ENCODE assay signal across 19 cellular contexts in genomic region chr9:131887680-131888079, GRCh38.
DNase-seq lines count a peak whose midpoint lies in the region; ATAC-seq and TF ChIP-seq lines count a peak whose summit lies in the region.
"Had no signal": no experiment of that assay in that cellular context is flagged by ENCODE, and none has a peak within 500 bp of the region (broad histone marks: within the 10 kb centered on the region; RNA-seq: fewer than 3 reads in every experiment).

No MANE protein-coding gene starts in this region.

- peaks cover 8% of the 10 kb centered on the region for H3K36me3 Mint-ChIP-seq in endodermal cell (ENCODE audit: low read depth)

- H3K4me1 ChIP-seq in MM.1S (ENCODE audit: low read length) (peaks cover 17% of the 10 kb centered on the region), endodermal cell (ENCODE audit: control insufficient read depth, insufficient read depth, low read length) (no peaks in the 10 kb centered on the region), upper lobe of right lung (peaks cover 5% of the 10 kb centered on the region), smooth muscle cell (ENCODE audit: low read depth) (no peaks in the 10 kb centered on the region)

- H2AFZ ChIP-seq in MM.1S (ENCODE audit: low read length) (no peak overlapping the region), smooth muscle cell (ENCODE audit: low read depth) (no peak overlapping the region)
- H2AFZ ChIP-seq: PC-9 had no signal

- H3K27ac Mint-ChIP-seq in endodermal cell, result peak overlapping the region; percentile 2

- H3K9ac ChIP-seq in MM.1S (ENCODE audit: low read length) (no peak overlapping the region), endodermal cell (ENCODE audit: extremely low read depth, low read length, poor library complexity, severe bottlenecking) (no peak overlapping the region), smooth muscle cell (ENCODE audit: low read depth) (no peak overlapping the region)

- H3F3A ChIP-seq in MM.1S (ENCODE audit: insufficient read depth, low read length) (peaks cover 11% of the 10 kb centered on the region; the same call in 1 of the 2 replicates), smooth muscle cell (ENCODE audit: low read depth) (no peaks in the 10 kb centered on the region)

- no peak overlapping the region for H3K4me3 Mint-ChIP-seq in endodermal cell

- 93 to 100% methylated on average over 2 of the region's 2 CpGs for WGBS in endodermal cell (ENCODE audit: insufficient coverage in 1 of 2, insufficient read length in 1 of 2), 2 experiments
- WGBS in smooth muscle cell (ENCODE audit: low lambda C conversion rate), result 72% methylated on average over 2 of the region's 2 CpGs

- no peaks in the 10 kb centered on the region for H3K27me3 Mint-ChIP-seq in endodermal cell (ENCODE audit: insufficient read depth)

- peak; percentile 28 for DNase-seq in DMS79 treated with DMSO at 0.1 percent for 48 hours (lab: John Stamatoyannopoulos, UW)
- no peak for DNase-seq in DMS79 (lab: John Stamatoyannopoulos, UW)
- DNase-seq in MM.1S, result peak; percentile 87
- DNase-seq in endodermal cell, result no peak
- no peak for DNase-seq in upper lobe of right lung
- no peak for DNase-seq in epidermal melanocyte (ENCODE audit: insufficient read length, low spot score)
- no peak for DNase-seq in smooth muscle cell (lab: John Stamatoyannopoulos, UW; ENCODE audit: unreplicated experiment)
- DNase-seq: AML-193, COR-L47, DMS 273 treated with DMSO at 0.1 percent for 48 hours, NCI-H1436 treated with DMSO at 0.1 percent for 48 hours, NCI-H2081, NCI-H748 treated with DMSO at 0.1 percent for 48 hours, PC-9, SIG-M5 had no signal

- no peaks in the 10 kb centered on the region for H3K79me2 ChIP-seq in MM.1S (ENCODE audit: low read length)
- no peaks in the 10 kb centered on the region for H3K79me2 ChIP-seq in smooth muscle cell (ENCODE audit: low read depth)

- TF ChIP-seq CTCF in MM.1S (IDR thresholded peaks at IDR 0.05; ENCODE audit: low read length) (no peak), endodermal cell (conservative IDR thresholded peaks at IDR 0.05) (no peak), upper lobe of right lung (IDR thresholded peaks at IDR 0.05) (no peak), smooth muscle cell (IDR thresholded peaks at IDR 0.05; ENCODE audit: borderline replicate concordance, insufficient read depth, poor library complexity, severe bottlenecking) (no peak)

- no peaks in the 10 kb centered on the region for H3K9me3 ChIP-seq in MM.1S (replicated peaks; ENCODE audit: insufficient read depth, low read length)
- no peaks in the 10 kb centered on the region for H3K9me3 ChIP-seq in endodermal cell (ENCODE audit: control insufficient read depth, low read length)
- no peaks in the 10 kb centered on the region for H3K9me3 ChIP-seq in upper lobe of right lung
- no peaks in the 10 kb centered on the region for H3K9me3 ChIP-seq in smooth muscle cell (replicated peaks; ENCODE audit: low read depth)

- H3K4me3 ChIP-seq in MM.1S (ENCODE audit: low read length) (no peak overlapping the region), endodermal cell (ENCODE audit: low read length) (no peak overlapping the region), upper lobe of right lung (no peak overlapping the region), smooth muscle cell (no peak overlapping the region)
- H3K4me3 ChIP-seq: PC-9 had no signal

- H3K9me2 ChIP-seq in MM.1S (replicated peaks; ENCODE audit: insufficient read depth, low read length), result no peaks in the 10 kb centered on the region

- H3K27me3 ChIP-seq in MM.1S (replicated peaks; ENCODE audit: insufficient read depth, low read length) (no peaks in the 10 kb centered on the region), endodermal cell (ENCODE audit: control insufficient read depth, insufficient read depth, low read length, poor library complexity, severe bottlenecking) (no peaks in the 10 kb centered on the region), upper lobe of right lung (no peaks in the 10 kb centered on the region), smooth muscle cell (ENCODE audit: low read depth) (no peaks in the 10 kb centered on the region)

- H3K27ac ChIP-seq in MM.1S (ENCODE audit: low read length) (peak overlapping the region; percentile 10; the same call in 1 of the 2 replicates), endodermal cell (ENCODE audit: low read depth, low read length) (no peak overlapping the region), upper lobe of right lung (no peak overlapping the region), smooth muscle cell (ENCODE audit: low read depth) (no peak overlapping the region)
- H3K27ac ChIP-seq: 22Rv1, PC-9, RWPE1 had no signal

- H3K4me2 ChIP-seq in MM.1S (ENCODE audit: low read depth, low read length) (peak overlapping the region; percentile 55; the same call in 1 of the 2 replicates), smooth muscle cell (no peak overlapping the region)
- H3K4me2 ChIP-seq: PC-9 had no signal

- H4K20me1 ChIP-seq in MM.1S (ENCODE audit: insufficient read depth, low read length) (no peaks in the 10 kb centered on the region), smooth muscle cell (ENCODE audit: low read depth) (peaks cover 8% of the 10 kb centered on the region)

- no peaks in the 10 kb centered on the region for H3K36me3 ChIP-seq in MM.1S (replicated peaks; ENCODE audit: insufficient read depth, low read length)
- peaks cover 14% of the 10 kb centered on the region for H3K36me3 ChIP-seq in endodermal cell (ENCODE audit: control insufficient read depth, insufficient read depth, low read length)
- no peaks in the 10 kb centered on the region for H3K36me3 ChIP-seq in upper lobe of right lung
- H3K36me3 ChIP-seq in smooth muscle cell (ENCODE audit: low read depth), result no peaks in the 10 kb centered on the region

- peaks cover 19% of the 10 kb centered on the region for H3K4me1 Mint-ChIP-seq in endodermal cell

- intact Hi-C loops in upper lobe of right lung (cut with DNase I), result no loop called here

- H3K9me3 Mint-ChIP-seq in endodermal cell, result no peaks in the 10 kb centered on the region

- ATAC-seq in upper lobe of right lung, result peak; percentile 66
- ATAC-seq in HG03139 (IDR thresholded peaks at IDR 0.05; ENCODE audit: unreplicated experiment), result no peak
- ATAC-seq: SK-N-SH treated with all-trans-retinoic acid at 6 μM for 48 hours had no signal

Comparison
In these comparisons a context has a peak if more than half of its experiments do, and no peak if none do; other contexts are left out.
1. DNase-seq: peak in DMS79 treated with DMSO at 0.1 percent for 48 hours (single experiment) and MM.1S (single experiment); none in DMS79 (single experiment), endodermal cell (single experiment), upper lobe of right lung (single experiment), epidermal melanocyte (single experiment) and smooth muscle cell (single experiment).